ENCODE assay signal across 10 cellular contexts in the genomic region with DNA sequence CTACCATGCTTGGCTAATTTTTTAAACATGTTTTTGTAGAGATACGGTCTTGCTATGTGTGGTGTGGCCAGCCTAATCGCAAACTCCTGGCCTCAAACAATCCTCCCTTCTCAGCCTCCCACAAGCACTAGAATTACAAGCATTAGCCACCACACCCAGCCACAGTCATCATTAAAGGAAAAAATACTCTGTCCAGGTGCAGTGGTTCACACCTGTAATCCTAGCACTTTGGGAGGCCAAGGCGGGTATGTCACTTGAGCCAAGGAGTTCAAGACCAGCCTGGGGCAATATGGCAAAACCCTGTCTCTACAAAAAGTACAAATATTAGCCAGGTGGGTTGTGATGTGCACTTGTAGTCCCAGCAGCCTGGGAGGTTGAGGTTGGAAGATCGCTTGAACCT. TPM values are rescaled to one million over a fixed set of nuclear protein-coding genes. Genes with fewer than 3 reads are reported as not detected.
"Had no signal": no experiment of that assay in that cellular context is flagged by ENCODE, and none has a peak within 500 bp of the region (broad histone marks: within the 10 kb centered on the region; RNA-seq: fewer than 3 reads in every experiment).

No MANE protein-coding gene starts in this region.

- H3K27me3 ChIP-seq: right atrium auricular region, transverse colon had no signal

- H3K36me3 Mint-ChIP-seq: naive thymus-derived CD4-positive, alpha-beta T cell had no signal

- H3K4me3 Mint-ChIP-seq: activated naive CD4-positive, alpha-beta T cell treated with anti-CD3 and anti-CD28 coated beads for 36 hours had no signal

- H3K9me3 Mint-ChIP-seq: activated naive CD4-positive, alpha-beta T cell treated with anti-CD3 and anti-CD28 coated beads for 36 hours; activated T-helper 2 cell treated with anti-CD3 and anti-CD28 coated beads, Interferon-gamma antibody, Interleukin-2, Interleukin-4, amounts not matched to agents 10 μg/mL and 5 μg/mL and 100 μg/mL, durations not matched to agents 14 hours and 24 hours and 36 hours; naive thymus-derived CD4-positive, alpha-beta T cell had no signal

- H3K27ac Mint-ChIP-seq: activated naive CD4-positive, alpha-beta T cell treated with anti-CD3 and anti-CD28 coated beads for 36 hours; progenitor cell of endocrine pancreas had no signal

- H3K4me1 ChIP-seq: right atrium auricular region had no signal

- H3K9me3 ChIP-seq: lower lobe of right lung, right atrium auricular region, transverse colon had no signal

- H3K36me3 ChIP-seq: lower lobe of right lung, right atrium auricular region, transverse colon had no signal

- H3K27ac ChIP-seq: right atrium auricular region had no signal

- DNase-seq: activated naive CD4-positive, alpha-beta T cell treated with anti-CD3 and anti-CD28 coated beads for 36 hours; left cardiac atrium; lower lobe of right lung; stimulated activated CD4-positive, alpha-beta T cell treated with anti-CD3 and anti-CD28 coated beads, Interleukin-4, amount 100 ng/mL, for 24 hours; T-helper 9 cell; transverse colon had no signal

RNA-seq across cellular contexts. Expression of gene NLRP3, which starts 25.0 kb away (rescaled TPM):
- total RNA-seq: progenitor cell of endocrine pancreas had no signal
